In the genomic region with DNA sequence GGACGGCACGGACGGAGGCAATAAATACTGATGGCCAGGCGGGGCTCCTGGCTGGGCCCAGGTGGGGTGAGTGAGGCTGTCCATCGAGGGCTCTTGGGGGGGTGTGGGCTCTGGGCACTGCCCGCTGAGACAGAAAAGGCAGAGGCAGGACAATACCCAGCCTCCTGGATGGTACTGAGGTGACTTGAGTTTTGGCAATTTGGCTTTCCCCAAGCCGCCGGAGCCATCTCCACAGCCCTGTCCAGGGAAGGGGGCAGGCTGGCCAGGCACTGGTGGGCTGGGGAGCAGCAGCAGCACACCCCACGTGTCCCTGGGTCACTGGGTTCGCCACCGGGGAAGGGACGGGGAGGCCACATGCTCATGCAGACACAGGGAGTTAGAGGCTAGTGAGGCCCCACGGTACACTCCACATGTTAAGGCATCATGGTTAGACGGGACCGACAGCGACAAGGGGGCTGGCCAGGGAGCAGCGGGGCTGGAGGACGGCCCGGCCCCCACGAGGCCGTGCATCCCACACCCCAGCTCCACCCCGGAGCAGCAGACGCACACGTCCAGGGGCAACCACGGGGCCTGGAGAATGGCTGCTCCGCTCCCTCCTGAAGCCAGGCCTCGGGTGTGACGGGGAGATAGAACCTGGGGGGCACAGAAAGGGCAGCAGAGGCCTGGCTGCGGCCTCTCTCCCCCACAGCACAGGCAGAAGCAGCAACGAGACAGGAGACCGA, we compare ENCODE assay signal across 9 cellular contexts. TPM values are rescaled to one million over a fixed set of nuclear protein-coding genes. Genes with fewer than 3 reads are reported as not detected.
DNase-seq lines count a peak whose midpoint lies in the region; ATAC-seq and TF ChIP-seq lines count a peak whose summit lies in the region.
"Had no signal": no experiment of that assay in that cellular context is flagged by ENCODE, and none has a peak within 500 bp of the region (broad histone marks: within the 10 kb centered on the region; RNA-seq: fewer than 3 reads in every experiment).

No MANE protein-coding gene starts in this region.

- no peak overlapping the region for H3K4me3 ChIP-seq in A673 (ENCODE audit: low read depth, low read length, poor library complexity, severe bottlenecking)
- peak overlapping the region; percentile 11; the same call in 1 of the 2 replicates for H3K4me3 ChIP-seq in HFF-Myc (replicated peaks; ENCODE audit: low read depth, low read length)
- H3K4me3 ChIP-seq in mesenchymal stem cell (ENCODE audit: insufficient read depth in 1 of 2, low read depth in 1 of 2, low read length in 2 of 2), result no peak overlapping the region

- WGBS in mesenchymal stem cell, result 62% methylated on average over 31 of the region's 31 CpGs

- peak overlapping the region; percentile 81 for H3K27ac ChIP-seq in A673 (ENCODE audit: low read depth, low read length, poor library complexity, severe bottlenecking)
- H3K27ac ChIP-seq in mesenchymal stem cell (ENCODE audit: low read length, poor library complexity, severe bottlenecking), result peak overlapping the region; percentile 62

- no peak overlapping the region for H3K4me2 ChIP-seq in mesenchymal stem cell (ENCODE audit: low read length, poor library complexity, severe bottlenecking)

- DNase-seq in A673 (ENCODE audit: low spot score) (no peak), HFF-Myc (ENCODE audit: extremely low read depth, low read depth) (no peak), mesenchymal stem cell (no peak), SKM-1 (lab: John Stamatoyannopoulos, UW; ENCODE audit: unreplicated experiment) (no peak), NCI-H187 (lab: John Stamatoyannopoulos, UW) (no peak)
- DNase-seq in activated T-cell treated with anti-CD3 and anti-CD28 coated beads, Interleukin-2, amount 50 U/mL, for 72 hours, result no peak
- DNase-seq: dorsolateral prefrontal cortex had no signal

- H2AFZ ChIP-seq in mesenchymal stem cell (ENCODE audit: low read depth, low read length), result no peak overlapping the region

- H3K4ac ChIP-seq in mesenchymal stem cell (ENCODE audit: low read depth in 1 of 2, low read length in 2 of 2), result peak overlapping the region; percentile 69 to 85

- no peak overlapping the region for H3K23ac ChIP-seq in mesenchymal stem cell (ENCODE audit: low read length in 2 of 2)

- H3K9me3 ChIP-seq in A673 (ENCODE audit: low read depth, low read length, poor library complexity, severe bottlenecking), result no peaks in the 10 kb centered on the region
- no peaks in the 10 kb centered on the region for H3K9me3 ChIP-seq in mesenchymal stem cell (ENCODE audit: control insufficient read depth, low read length)

- peak overlapping the region; percentile 12 for H3K9ac ChIP-seq in mesenchymal stem cell (ENCODE audit: low read length)

- peaks cover 8 to 12% of the 10 kb centered on the region in 2 donors for H3K36me3 Mint-ChIP-seq in activated T-cell treated with anti-CD3 and anti-CD28 coated beads, Interleukin-2, amount 50 U/mL, for 72 hours (ENCODE audit: insufficient read depth in 2 of 2)

- no TSS peak for BruUV-seq in A673 (replicated peaks; lab: Mats Ljungman, UMichigan)

- no peak overlapping the region for H2BK120ac ChIP-seq in mesenchymal stem cell (ENCODE audit: low read depth, low read length)

- H2BK5ac ChIP-seq in mesenchymal stem cell (ENCODE audit: low read depth, low read length, poor library complexity, severe bottlenecking), result peak overlapping the region; percentile 85

- peak overlapping the region; percentile 45 to 63 for H3K4me3 Mint-ChIP-seq in activated T-cell treated with anti-CD3 and anti-CD28 coated beads, Interleukin-2, amount 50 U/mL, for 72 hours

- H2AK5ac ChIP-seq in mesenchymal stem cell (ENCODE audit: low read length, severe bottlenecking), result peak overlapping the region; percentile 83

- H4K8ac ChIP-seq in mesenchymal stem cell (ENCODE audit: low read length), result peak overlapping the region; percentile 86

- intact Hi-C loops in A673 (cut with micrococcal nuclease; ENCODE audit: unreplicated experiment), result no loop called here

- peak overlapping the region; percentile 67 to 83 for H3K18ac ChIP-seq in mesenchymal stem cell (ENCODE audit: low read depth in 1 of 2, low read length in 2 of 2)

- no peaks in the 10 kb centered on the region for H3K9me3 Mint-ChIP-seq in activated T-cell treated with anti-CD3 and anti-CD28 coated beads, Interleukin-2, amount 50 U/mL, for 72 hours

- H2BK15ac ChIP-seq in mesenchymal stem cell (ENCODE audit: low read depth, poor library complexity, severe bottlenecking), result no peak overlapping the region

- H3K4me1 Mint-ChIP-seq in activated T-cell treated with anti-CD3 and anti-CD28 coated beads, Interleukin-2, amount 50 U/mL, for 72 hours (ENCODE audit: low read depth), result peaks cover 53% of the 10 kb centered on the region

- CTCF ChIA-PET in A673 (lab: Charles Lee), result no interaction called here

- H3K27me3 ChIP-seq in A673 (replicated peaks; ENCODE audit: insufficient read depth, low read depth, low read length, poor library complexity) (no peaks in the 10 kb centered on the region), mesenchymal stem cell (ENCODE audit: control insufficient read depth in 1 of 2, insufficient read depth in 1 of 2, low read length in 2 of 2) (no peaks in the 10 kb centered on the region)
- H3K27me3 ChIP-seq: dorsolateral prefrontal cortex had no signal

- no peak for ATAC-seq in activated T-cell treated with anti-CD3 and anti-CD28 coated beads, Interleukin-2, amount 50 U/mL, for 72 hours (replicated peaks in 1 of 2)
- ATAC-seq in HG02623 (IDR thresholded peaks at IDR 0.05; ENCODE audit: unreplicated experiment), result no peak
- ATAC-seq in HG02973 (IDR thresholded peaks at IDR 0.05; ENCODE audit: unreplicated experiment), result no peak

- H2BK12ac ChIP-seq in mesenchymal stem cell (ENCODE audit: low read length in 2 of 2), result peak overlapping the region in 1 of 2 experiments; percentile 7

- H4K91ac ChIP-seq in mesenchymal stem cell (ENCODE audit: low read length), result peak overlapping the region; percentile 85

- no peak for TF ChIP-seq CTCF in A673 (conservative IDR thresholded peaks at IDR 0.05; ENCODE audit: low read depth, low read length)
- TF ChIP-seq CTCF in HFF-Myc (IDR thresholded peaks at IDR 0.05; ENCODE audit: low read depth, low read length, missing control alignments), result no peak

- peaks cover 31% of the 10 kb centered on the region for H3K4me1 ChIP-seq in A673 (ENCODE audit: insufficient read depth, low read length, poor library complexity, severe bottlenecking)
- peaks cover 65% of the 10 kb centered on the region for H3K4me1 ChIP-seq in mesenchymal stem cell (ENCODE audit: control insufficient read depth, insufficient read depth, low read depth, low read length)

- POLR2A ChIA-PET in A673 (lab: Charles Lee; ENCODE audit: low non-redundant PET), result interaction anchor here (0.5 kb wide), 1 partner anchor 13 kb away, joined by 3 read pairs; no protein-coding TSS in a partner anchor

- no peak overlapping the region for H3K27ac Mint-ChIP-seq in activated T-cell treated with anti-CD3 and anti-CD28 coated beads, Interleukin-2, amount 50 U/mL, for 72 hours

- H3K27me3 Mint-ChIP-seq in activated T-cell treated with anti-CD3 and anti-CD28 coated beads, Interleukin-2, amount 50 U/mL, for 72 hours (ENCODE audit: low read depth), result no peaks in the 10 kb centered on the region

- H3K79me1 ChIP-seq in mesenchymal stem cell (replicated peaks; ENCODE audit: low read length, poor library complexity, severe bottlenecking), result peaks cover 18% of the 10 kb centered on the region

- H3K36me3 ChIP-seq in A673 (ENCODE audit: insufficient read depth, low read length, poor library complexity, severe bottlenecking) (peaks cover 43% of the 10 kb centered on the region), mesenchymal stem cell (ENCODE audit: control insufficient read depth in 1 of 2, insufficient read depth in 2 of 2, low read depth in 1 of 2, low read length in 2 of 2) (peaks cover 37 to 65% of the 10 kb centered on the region in 2 experiments)

- H3K14ac ChIP-seq in mesenchymal stem cell (ENCODE audit: low read length in 2 of 2), result peak overlapping the region in 1 of 2 experiments; percentile 53

RNA-seq across cellular contexts. Expression of a gene that starts 3.0 kb away (rescaled TPM):
- 568 and 667 TPM in 2 replicates for total RNA-seq in A673 (2021)
- total RNA-seq in activated T-cell treated with anti-CD3 and anti-CD28 coated beads, Interleukin-2, amount 50 U/mL, for 72 hours, result 100 to 1,000 TPM; 369 to 410 TPM
- 494 TPM for polyA plus RNA-seq in mesenchymal stem cell (2013, experiment 1 of 2)
- polyA plus RNA-seq in mesenchymal stem cell (2013, experiment 2 of 2), result 496 TPM

RNA-seq across cellular contexts. Expression of a gene that starts 7.8 kb away (rescaled TPM):
- total RNA-seq in A673 (2021), result 491 and 503 TPM in 2 replicates
- 100 to 1,000 TPM; 430 to 436 TPM for total RNA-seq in activated T-cell treated with anti-CD3 and anti-CD28 coated beads, Interleukin-2, amount 50 U/mL, for 72 hours
- 1,896 TPM for polyA plus RNA-seq in mesenchymal stem cell (2013, experiment 1 of 2)
- polyA plus RNA-seq in mesenchymal stem cell (2013, experiment 2 of 2), result 1,944 TPM

RNA-seq across cellular contexts. Expression of a gene that starts 23.3 kb away (rescaled TPM):
- 251 and 258 TPM in 2 replicates for total RNA-seq in A673 (2021)
- 100 to 1,000 TPM in 1 of 2 donors, 10 to 100 TPM in 1; 95.9 to 122 TPM for total RNA-seq in activated T-cell treated with anti-CD3 and anti-CD28 coated beads, Interleukin-2, amount 50 U/mL, for 72 hours
- polyA plus RNA-seq in mesenchymal stem cell (2013, experiment 1 of 2), result 44.0 TPM
- polyA plus RNA-seq in mesenchymal stem cell (2013, experiment 2 of 2), result 42.6 TPM

RNA-seq across cellular contexts. Expression of a gene that starts 23.4 kb away (rescaled TPM):
- total RNA-seq in A673 (2021), result 128 and 138 TPM in 2 replicates
- 100 to 1,000 TPM in 1 of 2 donors, 10 to 100 TPM in 1; 78.5 to 106 TPM for total RNA-seq in activated T-cell treated with anti-CD3 and anti-CD28 coated beads, Interleukin-2, amount 50 U/mL, for 72 hours
- polyA plus RNA-seq in mesenchymal stem cell (2013, experiment 1 of 2), result 263 TPM
- 272 TPM for polyA plus RNA-seq in mesenchymal stem cell (2013, experiment 2 of 2)

RNA-seq across cellular contexts. Expression of a gene that starts 33.3 kb away (rescaled TPM):
- total RNA-seq in A673 (2021), result not detected in 2 replicates
- not detected for total RNA-seq in activated T-cell treated with anti-CD3 and anti-CD28 coated beads, Interleukin-2, amount 50 U/mL, for 72 hours
- 0.11 TPM for polyA plus RNA-seq in mesenchymal stem cell (2013, experiment 1 of 2)
- 0.12 TPM for polyA plus RNA-seq in mesenchymal stem cell (2013, experiment 2 of 2)
